15 cellular contexts compared by ENCODE assay signal in the genomic region with DNA sequence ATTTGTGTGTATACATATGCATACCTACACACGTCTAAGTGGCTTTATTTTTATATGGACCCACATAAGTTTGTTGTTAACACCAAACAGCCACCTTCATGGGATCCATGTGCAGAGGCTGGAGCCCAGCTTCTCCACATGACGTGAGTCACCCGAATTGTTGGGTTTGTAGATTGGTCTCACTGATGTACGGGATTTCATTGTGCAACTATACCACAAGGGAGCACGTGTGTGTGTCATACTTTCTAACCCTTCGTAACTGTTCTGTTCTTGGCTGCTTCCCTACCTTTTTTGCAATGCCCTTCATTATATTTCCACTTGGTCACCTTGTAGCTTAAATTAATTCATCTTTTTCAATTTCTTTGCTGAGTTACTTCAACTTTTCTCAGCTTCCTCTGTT. TPM values are rescaled to one million over a fixed set of nuclear protein-coding genes. Genes with fewer than 3 reads are reported as not detected.
DNase-seq lines count a peak whose midpoint lies in the region; ATAC-seq and TF ChIP-seq lines count a peak whose summit lies in the region.
"Had no signal": no experiment of that assay in that cellular context is flagged by ENCODE, and none has a peak within 500 bp of the region (broad histone marks: within the 10 kb centered on the region; RNA-seq: fewer than 3 reads in every experiment).

No MANE protein-coding gene starts in this region.

- peaks cover 12% of the 10 kb centered on the region for H3K36me3 Mint-ChIP-seq in activated naive CD8-positive, alpha-beta T cell treated with anti-CD3 and anti-CD28 coated beads, Interleukin-2, amount 50 U/mL, for 24 hours (ENCODE audit: low read depth)
- H3K36me3 Mint-ChIP-seq: natural killer cell had no signal

- intact Hi-C loops in left lung (cut with DNase I), result loop anchor here in 1 of 2 donors (5.0 kb wide), 1 partner anchor 233 kb away; no protein-coding TSS in a partner anchor

- no peaks in the 10 kb centered on the region for H3K27me3 ChIP-seq in left lung

- no peak overlapping the region for H3K27ac ChIP-seq in left lung
- H3K27ac ChIP-seq: thoracic aorta had no signal

- no peak overlapping the region for H3K27ac Mint-ChIP-seq in activated naive CD8-positive, alpha-beta T cell treated with anti-CD3 and anti-CD28 coated beads, Interleukin-2, amount 50 U/mL, for 24 hours
- H3K27ac Mint-ChIP-seq: natural killer cell had no signal

- H3K9me3 ChIP-seq in left lung, result no peaks in the 10 kb centered on the region
- H3K9me3 ChIP-seq: thoracic aorta had no signal

- TF ChIP-seq CTCF in AG09319 (IDR thresholded peaks at IDR 0.05; ENCODE audit: low read depth, low read length), result no peak
- TF ChIP-seq CTCF in left lung (IDR thresholded peaks at IDR 0.05), result no peak

- no peaks in the 10 kb centered on the region for H3K27me3 Mint-ChIP-seq in activated naive CD8-positive, alpha-beta T cell treated with anti-CD3 and anti-CD28 coated beads, Interleukin-2, amount 50 U/mL, for 24 hours

- peak; percentile 47 for ATAC-seq in activated naive CD8-positive, alpha-beta T cell treated with anti-CD3 and anti-CD28 coated beads, Interleukin-2, amount 50 U/mL, for 24 hours
- peak; percentile 34 for ATAC-seq in left lung
- no peak for ATAC-seq in GM19395 (IDR thresholded peaks at IDR 0.05; ENCODE audit: unreplicated experiment)

- DNase-seq in AG09319 (ENCODE audit: extremely low read depth, low read depth) (peak; percentile 57), HS-5 (ENCODE audit: low read depth) (peak; percentile 80), left lung (no peak), NCI-H510A treated with DMSO at 0.1 percent for 48 hours (lab: John Stamatoyannopoulos, UW) (no peak), activated gamma-delta T cell (lab: John Stamatoyannopoulos, UW) (no peak), DMS79 treated with DMSO at 0.1 percent for 48 hours (lab: John Stamatoyannopoulos, UW) (no peak)
- DNase-seq in activated naive CD8-positive, alpha-beta T cell treated with anti-CD3 and anti-CD28 coated beads, Interleukin-2, amount 50 U/mL, for 24 hours, result no peak
- DNase-seq: activated CD8-positive, alpha-beta memory T cell treated with anti-CD3 and anti-CD28 coated beads for 24 hours; DMS153; hypothalamus; natural killer cell; SHP77 treated with DMSO at 0.1 percent for 48 hours; stimulated activated CD4-positive, alpha-beta T cell treated with anti-CD3 and anti-CD28 coated beads, Interleukin-4, amount 100 ng/mL, for 24 hours had no signal

- H3K4me1 ChIP-seq in left lung, result peaks cover 0 to 14% of the 10 kb centered on the region in 2 donors

- H3K4me3 Mint-ChIP-seq in activated naive CD8-positive, alpha-beta T cell treated with anti-CD3 and anti-CD28 coated beads, Interleukin-2, amount 50 U/mL, for 24 hours, result no peak overlapping the region
- H3K4me3 Mint-ChIP-seq: natural killer cell had no signal

- H3K4me1 Mint-ChIP-seq in activated naive CD8-positive, alpha-beta T cell treated with anti-CD3 and anti-CD28 coated beads, Interleukin-2, amount 50 U/mL, for 24 hours, result peaks cover 5% of the 10 kb centered on the region

- H3K4me3 ChIP-seq in left lung, result no peak overlapping the region
- H3K4me3 ChIP-seq: thoracic aorta had no signal

- H3K36me3 ChIP-seq in left lung, result peaks cover 0 to 6% of the 10 kb centered on the region in 2 donors
- H3K36me3 ChIP-seq: thoracic aorta had no signal

- H3K9me3 Mint-ChIP-seq in activated naive CD8-positive, alpha-beta T cell treated with anti-CD3 and anti-CD28 coated beads, Interleukin-2, amount 50 U/mL, for 24 hours, result no peaks in the 10 kb centered on the region
- H3K9me3 Mint-ChIP-seq: natural killer cell had no signal

RNA-seq across cellular contexts. Expression of a gene that starts 21.0 kb away (rescaled TPM):
- 10 to 100 TPM in 1 of 2 donors, 1 to 10 TPM in 1; 9.4 to 14.6 TPM for total RNA-seq in left lung

RNA-seq across cellular contexts. Expression of a gene that starts 21.5 kb away (rescaled TPM):
- total RNA-seq in left lung, result 10 to 100 TPM; 19.8 to 20.4 TPM

Comparison
In these comparisons a context has a peak if more than half of its experiments do, and no peak if none do; other contexts are left out.
1. DNase-seq: peak in AG09319 (single experiment) and HS-5 (single experiment); none in activated naive CD8-positive, alpha-beta T cell treated with anti-CD3 and anti-CD28 coated beads, Interleukin-2, amount 50 U/mL, for 24 hours (single experiment), left lung (0 of 2), NCI-H510A treated with DMSO at 0.1 percent for 48 hours (single experiment), activated gamma-delta T cell (single experiment) and DMS79 treated with DMSO at 0.1 percent for 48 hours (single experiment).